Comparison of ENCODE assay signal across 20 cellular contexts in the genomic region with DNA sequence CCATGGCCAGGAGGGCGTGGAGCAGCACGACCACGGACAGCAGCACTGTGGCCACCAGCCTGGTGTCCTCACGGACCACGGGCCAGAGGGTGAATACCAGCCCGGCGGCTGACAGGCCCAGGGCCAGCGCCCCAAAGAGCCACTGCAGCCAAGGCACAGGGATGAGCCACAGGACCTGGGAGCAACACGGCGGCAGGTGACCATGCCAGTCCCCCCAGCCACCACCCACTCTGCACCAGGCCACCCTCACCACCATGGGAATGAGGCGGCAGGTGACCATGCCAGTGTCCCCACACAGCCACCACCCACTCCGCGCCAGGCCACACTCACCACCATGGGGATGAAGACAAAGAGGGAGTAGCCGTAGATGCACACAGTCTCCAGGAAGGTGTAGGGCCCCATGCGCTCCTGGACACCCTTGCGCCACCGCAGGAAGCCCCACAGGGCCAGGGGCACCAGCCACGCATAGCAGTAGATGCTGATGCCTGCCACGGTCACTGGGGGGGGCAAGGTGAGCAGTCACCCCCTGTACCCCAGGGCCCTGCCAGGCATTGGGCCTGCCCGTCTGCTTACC.
"Had no signal": no experiment of that assay in that cellular context is flagged by ENCODE, and none has a peak within 500 bp of the region (broad histone marks: within the 10 kb centered on the region; RNA-seq: fewer than 3 reads in every experiment).

No MANE protein-coding gene starts in this region.

- H3K4me3 ChIP-seq: body of pancreas, right atrium auricular region, thyroid gland had no signal

- H3K27me3 ChIP-seq: body of pancreas, right atrium auricular region, thyroid gland had no signal

- H3K9me3 ChIP-seq: body of pancreas, right atrium auricular region, thyroid gland had no signal

- DNase-seq: activated B cell treated with CpG ODN at 0.5 μM for 24 hours; activated CD4-positive, alpha-beta memory T cell treated with anti-CD3 and anti-CD28 coated beads, Interleukin-2, amount 10 ng/mL, durations not matched to agents 7 days and 5 days; activated CD4-positive, alpha-beta T cell treated with anti-CD3 and anti-CD28 coated beads for 48 hours; activated naive CD4-positive, alpha-beta T cell treated with Interleukin-2 at 50 U/mL for 16 hours; activated naive CD8-positive, alpha-beta T cell treated with anti-CD3 and anti-CD28 coated beads, Interleukin-2, amount 10 ng/mL, durations not matched to agents 7 days and 5 days; activated T-cell treated with anti-CD3 and anti-CD28 coated beads, Interleukin-2, amount 50 U/mL, for 24 hours; amygdala; body of pancreas; erythroblast; foreskin melanocyte; head of caudate nucleus; stimulated activated CD4-positive, alpha-beta T cell treated with anti-CD3 and anti-CD28 coated beads, Interleukin-12 subunit alpha, Interleukin-12 subunit beta, amount 100 ng/mL, for 4 hours; stimulated activated CD4-positive, alpha-beta T cell treated with anti-CD3 and anti-CD28 coated beads, Interleukin-1b, Interleukin-23, amount 100 ng/mL, for 48 hours; stimulated activated naive CD4-positive, alpha-beta T cell treated with Interleukin-2 at 50 U/mL for 16 hours; thyroid gland had no signal

- FAIRE-seq: colon, endometrium, keratinocyte had no signal

- H3K27ac ChIP-seq: body of pancreas, right atrium auricular region, thyroid gland had no signal

- ATAC-seq: body of pancreas, left lobe of liver had no signal
